In genomic region chr4:159105761-159106243, GRCh38 we compare ENCODE assay signal across 8 cellular contexts. TPM values are rescaled to one million over a fixed set of nuclear protein-coding genes. Genes with fewer than 3 reads are reported as not detected.
DNase-seq lines count a peak whose midpoint lies in the region; ATAC-seq and TF ChIP-seq lines count a peak whose summit lies in the region.

No MANE protein-coding gene starts in this region.

- peak overlapping the region in 5 of 8 donors; percentile 9 to 99 (median 78) for H3K27ac Mint-ChIP-seq in CD8-positive, alpha-beta memory T cell
- no peak overlapping the region for H3K27ac Mint-ChIP-seq in activated naive CD8-positive, alpha-beta T cell treated with anti-CD3 and anti-CD28 coated beads, Interleukin-2, amount 10 ng/mL, durations not matched to agents 7 days and 5 days

- no peaks in the 10 kb centered on the region for H3K27me3 ChIP-seq in CD8-positive, alpha-beta memory T cell (ENCODE audit: insufficient read depth, low read length, poor library complexity, severe bottlenecking)
- H3K27me3 ChIP-seq in stomach = no peaks in the 10 kb centered on the region

- intact Hi-C loops in stomach (cut with DNase I; ENCODE audit: low total_unique reads) = no loop called here

- CTCF ChIA-PET in CD8-positive, alpha-beta memory T cell (lab: Charles Lee) = no interaction called here

- peaks cover 0 to 3% (median 2%) of the 10 kb centered on the region in 5 donors for H3K9me3 Mint-ChIP-seq in CD8-positive, alpha-beta memory T cell
- no peaks in the 10 kb centered on the region for H3K9me3 Mint-ChIP-seq in activated naive CD8-positive, alpha-beta T cell treated with anti-CD3 and anti-CD28 coated beads, Interleukin-2, amount 10 ng/mL, durations not matched to agents 7 days and 5 days

- 23 to 33% (median 26%) methylated on average over 4 of the region's 4 CpGs for WGBS in stomach, 5 donors

- H3K4me1 Mint-ChIP-seq in CD8-positive, alpha-beta memory T cell = peaks cover 32 to 66% (median 52%) of the 10 kb centered on the region in 3 donors
- peaks cover 42% of the 10 kb centered on the region for H3K4me1 Mint-ChIP-seq in activated naive CD8-positive, alpha-beta T cell treated with anti-CD3 and anti-CD28 coated beads, Interleukin-2, amount 10 ng/mL, durations not matched to agents 7 days and 5 days

- peaks cover 0 to 5% of the 10 kb centered on the region in 2 donors for H3K27me3 Mint-ChIP-seq in CD8-positive, alpha-beta memory T cell
- peaks cover 2% of the 10 kb centered on the region for H3K27me3 Mint-ChIP-seq in activated naive CD8-positive, alpha-beta T cell treated with anti-CD3 and anti-CD28 coated beads, Interleukin-2, amount 10 ng/mL, durations not matched to agents 7 days and 5 days

- no peaks in the 10 kb centered on the region for H3K9me3 ChIP-seq in CD8-positive, alpha-beta memory T cell (ENCODE audit: low read length)
- no peaks in the 10 kb centered on the region for H3K9me3 ChIP-seq in stomach

- H3K36me3 Mint-ChIP-seq in CD8-positive, alpha-beta memory T cell = peaks cover 0 to 6% (median 0%) of the 10 kb centered on the region in 3 donors
- H3K36me3 Mint-ChIP-seq in activated naive CD8-positive, alpha-beta T cell treated with anti-CD3 and anti-CD28 coated beads, Interleukin-2, amount 10 ng/mL, durations not matched to agents 7 days and 5 days = no peaks in the 10 kb centered on the region

- H3K4me1 ChIP-seq in CD8-positive, alpha-beta memory T cell (ENCODE audit: insufficient read depth, low read length) = peaks cover 36% of the 10 kb centered on the region
- H3K4me1 ChIP-seq in stomach = peaks cover 9 to 65% (median 37%) of the 10 kb centered on the region in 4 donors

- no peak overlapping the region for H3K4me3 ChIP-seq in CD8-positive, alpha-beta memory T cell (ENCODE audit: low read length)
- H3K4me3 ChIP-seq in stomach = peak overlapping the region; percentile 86 to 97 (median 92)

- peak overlapping the region; percentile 18 to 98 (median 91) for H3K4me3 Mint-ChIP-seq in CD8-positive, alpha-beta memory T cell
- peak overlapping the region; percentile 99 for H3K4me3 Mint-ChIP-seq in activated naive CD8-positive, alpha-beta T cell treated with anti-CD3 and anti-CD28 coated beads, Interleukin-2, amount 10 ng/mL, durations not matched to agents 7 days and 5 days

- POLR2A ChIA-PET in CD8-positive, alpha-beta memory T cell (lab: Charles Lee) = no interaction called here
- POLR2A ChIA-PET in activated naive CD8-positive, alpha-beta T cell treated with anti-CD3 and anti-CD28 coated beads, Interleukin-2, amount 10 ng/mL, durations not matched to agents 7 days and 5 days (lab: Charles Lee) = interaction anchor here (1.3 kb wide), 1 partner anchor 28 kb away, joined by 4 read pairs; no protein-coding TSS in a partner anchor

- TF ChIP-seq EP300 in stomach (IDR thresholded peaks at IDR 0.05) = no peak

- H3K36me3 ChIP-seq in CD8-positive, alpha-beta memory T cell (ENCODE audit: insufficient read depth, low read length) = no peaks in the 10 kb centered on the region
- no peaks in the 10 kb centered on the region for H3K36me3 ChIP-seq in stomach

- H3K27ac ChIP-seq in CD8-positive, alpha-beta memory T cell (ENCODE audit: low read depth, low read length) = peak overlapping the region; percentile 28
- H3K27ac ChIP-seq in stomach = peak overlapping the region in 4 of 5 donors; percentile 24 to 98 (median 96)

- peak; percentile 13 for ATAC-seq in HG02981 (IDR thresholded peaks at IDR 0.05; ENCODE audit: unreplicated experiment)
- no peak for ATAC-seq in activated naive CD8-positive, alpha-beta T cell treated with anti-CD3 and anti-CD28 coated beads, Interleukin-2, amount 10 ng/mL, durations not matched to agents 7 days and 5 days (ENCODE audit: low read depth)

- TF ChIP-seq POLR2A in stomach (IDR thresholded peaks at IDR 0.05) = no peak

- no peak for DNase-seq in CD8-positive, alpha-beta memory T cell
- DNase-seq in activated naive CD8-positive, alpha-beta T cell treated with anti-CD3 and anti-CD28 coated beads, Interleukin-2, amount 10 ng/mL, durations not matched to agents 7 days and 5 days = no peak
- peak; percentile 78 for DNase-seq in iris pigment epithelial cell (ENCODE audit: low read depth)
- no peak for DNase-seq in stomach
- DNase-seq in T1000 (lab: John Stamatoyannopoulos, UW) = no peak
- no peak for DNase-seq in NCI-H128 (lab: John Stamatoyannopoulos, UW; ENCODE audit: unreplicated experiment)
- no peak for DNase-seq in NCI-H1930 (lab: John Stamatoyannopoulos, UW)

- TF ChIP-seq CTCF in stomach (IDR thresholded peaks at IDR 0.05) = no peak

RNA-seq across cellular contexts. Expression of gene RAPGEF2, which starts 2.9 kb away (rescaled TPM):
- total RNA-seq in CD8-positive, alpha-beta memory T cell = 10 to 100 TPM; 29.2 to 34.3 TPM
- polyA plus RNA-seq in CD8-positive, alpha-beta memory T cell = 1.0 TPM
- total RNA-seq in activated naive CD8-positive, alpha-beta T cell treated with anti-CD3 and anti-CD28 coated beads, Interleukin-2, amount 10 ng/mL, durations not matched to agents 7 days and 5 days = 10 to 100 TPM; 23.2 to 24.1 TPM
- total RNA-seq in stomach = 10 to 100 TPM; 31.3 to 78.1 (median 67.0) TPM
- 10 to 100 TPM in 1 of 3 donors, 1 to 10 TPM in 2; 3.3 to 10.1 (median 7.3) TPM for polyA plus RNA-seq in stomach
